Comparison of ENCODE assay signal across 18 cellular contexts in genomic region chr16:68279726-68280125, GRCh38.
DNase-seq lines count a peak whose midpoint lies in the region; ATAC-seq and TF ChIP-seq lines count a peak whose summit lies in the region.
"Had no signal": no experiment of that assay in that cellular context is flagged by ENCODE, and none has a peak within 500 bp of the region (broad histone marks: within the 10 kb centered on the region; RNA-seq: fewer than 3 reads in every experiment).

No MANE protein-coding gene starts in this region.

- no peaks in the 10 kb centered on the region for H3K9me3 ChIP-seq in HEK293 (ENCODE audit: control insufficient read depth, insufficient read depth, low read depth, low read length)
- H3K9me3 ChIP-seq: ascending aorta, left lung, testis had no signal

- DNase-seq in T-helper 2 cell treated with Interferon-gamma antibody and Interleukin-4, amounts not matched to agents 5 μg/mL and 100 μg/mL, for 36 hours (ENCODE audit: low spot score) = no peak
- DNase-seq in T-helper 2 cell (no peak), SIG-M5 (lab: John Stamatoyannopoulos, UW) (no peak)
- no peak for DNase-seq in stimulated activated effector memory CD8-positive, alpha-beta T cell treated with anti-CD3 and anti-CD28 coated beads, Interleukin-12 subunit alpha, Interleukin-12 subunit beta, amount 100 ng/mL, for 72 hours (ENCODE audit: low spot score in 2 of 2)
- DNase-seq in activated CD8-positive, alpha-beta memory T cell treated with anti-CD3 and anti-CD28 coated beads, Interleukin-2, amount 50 U/mL, for 48 hours = no peak
- DNase-seq: DND-41; left lung; NCI-H2171; NCI-H748 treated with DMSO at 0.1 percent for 48 hours; stimulated activated CD4-positive, alpha-beta T cell treated with anti-CD3 and anti-CD28 coated beads, Interleukin-2, amount 100 ng/mL, for 24 hours; testis had no signal

- no peak for ATAC-seq in stimulated activated effector memory CD8-positive, alpha-beta T cell treated with anti-CD3 and anti-CD28 coated beads, Interleukin-12 subunit alpha, Interleukin-12 subunit beta, amount 100 ng/mL, for 72 hours
- ATAC-seq in GM18519 (IDR thresholded peaks at IDR 0.05; ENCODE audit: low FRiP score, unreplicated experiment) = no peak
- ATAC-seq: left lung, Panc1, sciatic nerve had no signal

- peaks cover 58% of the 10 kb centered on the region for H3K36me3 Mint-ChIP-seq in T-helper 2 cell treated with Interferon-gamma antibody and Interleukin-4, amounts not matched to agents 5 μg/mL and 100 μg/mL, for 36 hours (ENCODE audit: low read depth)
- H3K36me3 Mint-ChIP-seq in activated naive CD8-positive, alpha-beta T cell = peaks cover 11% of the 10 kb centered on the region
- peaks cover 89% of the 10 kb centered on the region for H3K36me3 Mint-ChIP-seq in stimulated activated effector memory CD8-positive, alpha-beta T cell treated with anti-CD3 and anti-CD28 coated beads, Interleukin-12 subunit alpha, Interleukin-12 subunit beta, amount 100 ng/mL, for 72 hours

- H3K9me3 Mint-ChIP-seq in T-helper 2 cell treated with Interferon-gamma antibody and Interleukin-4, amounts not matched to agents 5 μg/mL and 100 μg/mL, for 36 hours = no peaks in the 10 kb centered on the region
- no peaks in the 10 kb centered on the region for H3K9me3 Mint-ChIP-seq in activated naive CD8-positive, alpha-beta T cell (ENCODE audit: low read depth)
- H3K9me3 Mint-ChIP-seq in stimulated activated effector memory CD8-positive, alpha-beta T cell treated with anti-CD3 and anti-CD28 coated beads, Interleukin-12 subunit alpha, Interleukin-12 subunit beta, amount 100 ng/mL, for 72 hours = no peaks in the 10 kb centered on the region

- H3K27ac ChIP-seq in HEK293 (ENCODE audit: extremely low read depth, low read depth, low read length) = no peak overlapping the region
- H3K27ac ChIP-seq: ascending aorta, C4-2B, left lung, testis had no signal

- peaks cover 16 to 39% of the 10 kb centered on the region in 2 experiments; a peak in 2 of 3 replicates for H3K36me3 ChIP-seq in HEK293 (ENCODE audit: control insufficient read depth in 2 of 2, insufficient read depth in 1 of 2, low read length in 2 of 2)

- H3K27ac Mint-ChIP-seq in T-helper 2 cell treated with Interferon-gamma antibody and Interleukin-4, amounts not matched to agents 5 μg/mL and 100 μg/mL, for 36 hours = peak overlapping the region; percentile 63
- H3K27ac Mint-ChIP-seq in activated naive CD8-positive, alpha-beta T cell = peak overlapping the region; percentile 85
- peak overlapping the region; percentile 56 for H3K27ac Mint-ChIP-seq in stimulated activated effector memory CD8-positive, alpha-beta T cell treated with anti-CD3 and anti-CD28 coated beads, Interleukin-12 subunit alpha, Interleukin-12 subunit beta, amount 100 ng/mL, for 72 hours

- H3K4me3 ChIP-seq in HEK293 (ENCODE audit: low read depth, low read length) = no peak overlapping the region
- H3K4me3 ChIP-seq: ascending aorta, left lung, testis had no signal

- POLR2A ChIA-PET in HEK293 (lab: Yijun Ruan, JAX) = interaction anchor here (0.7 kb wide), 1 partner anchor 998 kb away, joined by 3 read pairs; no protein-coding TSS in a partner anchor

- no peak for TF ChIP-seq CTCF in HEK293 (tag by site-specific recombination; IDR thresholded peaks at IDR 0.05)

- no peaks in the 10 kb centered on the region; the same call in 1 of the 2 replicates for H3K4me1 ChIP-seq in HEK293 (ENCODE audit: control insufficient read depth, insufficient read depth, low read length)

- peaks cover 60% of the 10 kb centered on the region for H3K4me1 Mint-ChIP-seq in T-helper 2 cell treated with Interferon-gamma antibody and Interleukin-4, amounts not matched to agents 5 μg/mL and 100 μg/mL, for 36 hours (ENCODE audit: low read depth)
- peaks cover 72% of the 10 kb centered on the region for H3K4me1 Mint-ChIP-seq in activated naive CD8-positive, alpha-beta T cell (ENCODE audit: low read depth)
- peaks cover 60% of the 10 kb centered on the region for H3K4me1 Mint-ChIP-seq in stimulated activated effector memory CD8-positive, alpha-beta T cell treated with anti-CD3 and anti-CD28 coated beads, Interleukin-12 subunit alpha, Interleukin-12 subunit beta, amount 100 ng/mL, for 72 hours

- CTCF ChIA-PET in HEK293 (lab: Yijun Ruan, JAX) = interaction anchor here (0.6 kb wide), 1 partner anchor 47 kb away, joined by 3 read pairs; no protein-coding TSS in a partner anchor

- no peaks in the 10 kb centered on the region for H3K27me3 Mint-ChIP-seq in T-helper 2 cell treated with Interferon-gamma antibody and Interleukin-4, amounts not matched to agents 5 μg/mL and 100 μg/mL, for 36 hours (ENCODE audit: low read depth)
- H3K27me3 Mint-ChIP-seq in activated naive CD8-positive, alpha-beta T cell = no peaks in the 10 kb centered on the region

- no peak overlapping the region for H3K4me3 Mint-ChIP-seq in T-helper 2 cell treated with Interferon-gamma antibody and Interleukin-4, amounts not matched to agents 5 μg/mL and 100 μg/mL, for 36 hours
- peak overlapping the region; percentile 42 for H3K4me3 Mint-ChIP-seq in activated naive CD8-positive, alpha-beta T cell
- no peak overlapping the region for H3K4me3 Mint-ChIP-seq in stimulated activated effector memory CD8-positive, alpha-beta T cell treated with anti-CD3 and anti-CD28 coated beads, Interleukin-12 subunit alpha, Interleukin-12 subunit beta, amount 100 ng/mL, for 72 hours

TF ChIP-seq in HEK293, 187 proteins besides CTCF, POLR2A, EP300 and RAD21:
- TF ChIP-seq ZNF664 (tag by site-specific recombination; IDR thresholded peaks at IDR 0.05) (no peak), SCRT2 (tag by site-specific recombination; IDR thresholded peaks at IDR 0.05) (peak; percentile 7; the same call in 1 of the 2 replicates), HOXC10 (CRISPR knock-in tag; IDR thresholded peaks at IDR 0.05) (no peak)
